Comparison of ENCODE assay signal across 21 cellular contexts in the genomic region with DNA sequence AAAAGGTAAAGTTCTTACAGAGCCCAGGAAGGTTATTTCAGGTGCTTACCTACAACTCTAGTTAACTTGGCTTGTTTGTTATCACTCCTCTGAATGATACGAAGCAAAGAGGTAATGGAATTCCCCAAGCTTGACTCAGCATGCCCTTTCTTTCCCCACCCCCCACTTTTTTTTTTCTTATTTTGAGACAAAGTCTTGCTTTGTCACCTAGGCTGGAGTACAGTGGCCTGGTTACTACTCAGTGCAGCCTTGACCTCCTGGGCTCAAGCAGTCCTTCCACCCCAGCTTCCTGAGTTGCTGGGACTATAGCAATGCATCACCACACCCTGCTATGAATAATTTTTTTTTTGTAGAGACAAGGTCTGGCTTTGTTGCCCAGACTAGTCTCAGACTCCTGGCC. TPM values are rescaled to one million over a fixed set of nuclear protein-coding genes. Genes with fewer than 3 reads are reported as not detected.
DNase-seq lines count a peak whose midpoint lies in the region; ATAC-seq and TF ChIP-seq lines count a peak whose summit lies in the region.
"Had no signal": no experiment of that assay in that cellular context is flagged by ENCODE, and none has a peak within 500 bp of the region (broad histone marks: within the 10 kb centered on the region; RNA-seq: fewer than 3 reads in every experiment).

No MANE protein-coding gene starts in this region.

- H3K36me3 Mint-ChIP-seq in activated T-helper 17 cell treated with anti-CD3 and anti-CD28 coated beads, Interleukin-2, amount 50 U/mL, for 72 hours (ENCODE audit: low read depth), result no peaks in the 10 kb centered on the region
- H3K36me3 Mint-ChIP-seq: CD8-positive, alpha-beta T cell had no signal

- no peaks in the 10 kb centered on the region for H3K9me3 Mint-ChIP-seq in activated T-helper 17 cell treated with anti-CD3 and anti-CD28 coated beads, Interleukin-2, amount 50 U/mL, for 72 hours
- H3K9me3 Mint-ChIP-seq: CD8-positive, alpha-beta T cell; HFFc6 had no signal

- no peaks in the 10 kb centered on the region for H3K4me1 ChIP-seq in lung (ENCODE audit: control insufficient read depth in 2 of 2, insufficient read depth in 2 of 2, low read length in 2 of 2)
- H3K4me1 ChIP-seq: Peyer's patch, transverse colon had no signal

- no peaks in the 10 kb centered on the region for H3K9me3 ChIP-seq in lung (ENCODE audit: control insufficient read depth in 2 of 2, insufficient read depth in 1 of 2, low read length in 1 of 2)
- H3K9me3 ChIP-seq: heart left ventricle, Peyer's patch, SK-N-SH, transverse colon had no signal

- no peaks in the 10 kb centered on the region for H3K36me3 ChIP-seq in lung (ENCODE audit: control insufficient read depth in 2 of 2, insufficient read depth in 2 of 2, low read length in 2 of 2)
- H3K36me3 ChIP-seq: heart left ventricle, Peyer's patch, transverse colon had no signal

- DNase-seq in ELF-1 (ENCODE audit: low read depth, low spot score) (peak; percentile 12), lung (ENCODE audit: low spot score) (no peak), omental fat pad (ENCODE audit: low spot score) (no peak)
- DNase-seq: activated gamma-delta T cell; CD8-positive, alpha-beta T cell; central memory CD4-positive, alpha-beta T cell; EL; heart left ventricle; HFFc6; nephron progenitor cell; Peyer's patch; retina; SK-N-SH; stimulated activated CD4-positive, alpha-beta T cell treated with anti-CD3 and anti-CD28 coated beads, Interleukin-15, amount 100 ng/mL, for 24 hours; stimulated activated naive CD4-positive, alpha-beta T cell; T1000; transverse colon had no signal

- peak overlapping the region; percentile 50 for H3K27ac Mint-ChIP-seq in activated T-helper 17 cell treated with anti-CD3 and anti-CD28 coated beads, Interleukin-2, amount 50 U/mL, for 72 hours
- H3K27ac Mint-ChIP-seq: CD8-positive, alpha-beta T cell; HFFc6; nephron progenitor cell had no signal

- peak; percentile 47 for ATAC-seq in HG02759 (IDR thresholded peaks at IDR 0.05; ENCODE audit: unreplicated experiment)
- peak; percentile 63 for ATAC-seq in activated T-helper 17 cell treated with anti-CD3 and anti-CD28 coated beads, Interleukin-2, amount 50 U/mL, for 72 hours (replicated peaks)
- ATAC-seq in lung (ENCODE audit: insufficient read depth, low FRiP score), result peak; percentile 41
- ATAC-seq in omental fat pad (ENCODE audit: low FRiP score), result no peak
- no peak for ATAC-seq in GM19023 (IDR thresholded peaks at IDR 0.05; ENCODE audit: unreplicated experiment)
- ATAC-seq in GM21381 (IDR thresholded peaks at IDR 0.05; ENCODE audit: unreplicated experiment), result no peak
- ATAC-seq: CD8-positive, alpha-beta T cell; heart left ventricle had no signal

- H3K4me3 Mint-ChIP-seq in activated T-helper 17 cell treated with anti-CD3 and anti-CD28 coated beads, Interleukin-2, amount 50 U/mL, for 72 hours, result no peak overlapping the region
- H3K4me3 Mint-ChIP-seq: CD8-positive, alpha-beta T cell; HFFc6; nephron progenitor cell had no signal

- TF ChIP-seq CTCF in lung (IDR thresholded peaks at IDR 0.05; ENCODE audit: control extremely low read depth, extremely low read depth) (no peak), omental fat pad (IDR thresholded peaks at IDR 0.05) (no peak)

- no peak overlapping the region for H3K27ac ChIP-seq in lung (ENCODE audit: low read depth in 1 of 2, low read length in 1 of 2)
- H3K27ac ChIP-seq: heart left ventricle, Peyer's patch, transverse colon had no signal

- H3K4me3 ChIP-seq in lung, result no peak overlapping the region
- H3K4me3 ChIP-seq: heart left ventricle, Peyer's patch, transverse colon had no signal

- WGBS in lung, 2 donors, result 62 to 67% methylated on average over 1 of the region's 1 CpG

- no peaks in the 10 kb centered on the region for H3K27me3 ChIP-seq in lung (ENCODE audit: control insufficient read depth, insufficient read depth)
- H3K27me3 ChIP-seq: Peyer's patch had no signal

- peaks cover 6% of the 10 kb centered on the region for H3K27me3 Mint-ChIP-seq in activated T-helper 17 cell treated with anti-CD3 and anti-CD28 coated beads, Interleukin-2, amount 50 U/mL, for 72 hours

- no peaks in the 10 kb centered on the region for H3K4me1 Mint-ChIP-seq in activated T-helper 17 cell treated with anti-CD3 and anti-CD28 coated beads, Interleukin-2, amount 50 U/mL, for 72 hours
- H3K4me1 Mint-ChIP-seq: nephron progenitor cell had no signal

RNA-seq across cellular contexts. Expression of a gene that starts 17.1 kb away (rescaled TPM):
- total RNA-seq in activated T-helper 17 cell treated with anti-CD3 and anti-CD28 coated beads, Interleukin-2, amount 50 U/mL, for 72 hours, result 10 to 100 TPM; 23.7 to 81.0 TPM
- 100 to 1,000 TPM; 134 to 299 TPM for total RNA-seq in lung
- 100 to 1,000 TPM; 228 to 276 TPM for polyA plus RNA-seq in lung
- total RNA-seq in omental fat pad, result 100 to 1,000 TPM; 281 to 567 (median 448) TPM

Comparison
In these comparisons a context has a peak if more than half of its experiments do, and no peak if none do; other contexts are left out.
1. ATAC-seq: peak in HG02759 (single experiment), activated T-helper 17 cell treated with anti-CD3 and anti-CD28 coated beads, Interleukin-2, amount 50 U/mL, for 72 hours (single experiment) and lung (single experiment); none in omental fat pad (single experiment), GM19023 (single experiment) and GM21381 (single experiment).